In the genomic region with DNA sequence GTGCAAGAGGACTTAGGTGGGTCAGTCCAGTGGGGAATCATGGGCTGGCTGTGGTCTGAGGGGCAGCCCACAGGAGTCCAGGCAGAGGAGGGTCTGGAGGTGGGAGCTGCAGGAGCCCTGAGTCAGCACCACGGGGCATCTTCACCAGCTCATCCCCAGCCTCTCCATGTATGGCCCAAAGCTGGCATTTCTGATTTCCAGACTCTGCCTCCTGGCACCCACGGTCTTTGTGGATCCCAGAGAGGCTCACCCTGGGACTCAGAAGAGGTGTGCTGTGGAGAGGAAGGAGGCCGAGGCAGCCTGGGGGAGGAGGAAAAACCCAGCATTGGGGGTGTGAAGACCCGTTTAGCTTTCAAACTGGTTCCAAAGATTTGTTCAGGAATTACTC, we compare ENCODE assay signal across 15 cellular contexts.
DNase-seq lines count a peak whose midpoint lies in the region; ATAC-seq and TF ChIP-seq lines count a peak whose summit lies in the region.
"Had no signal": no experiment of that assay in that cellular context is flagged by ENCODE, and none has a peak within 500 bp of the region (broad histone marks: within the 10 kb centered on the region; RNA-seq: fewer than 3 reads in every experiment).

No MANE protein-coding gene starts in this region.

- H4K5ac ChIP-seq in H9 (ENCODE audit: insufficient read length, low read depth, low read length): no peak overlapping the region

- H3K23me2 ChIP-seq in H9 (ENCODE audit: insufficient read length, low read depth, low read length, poor library complexity, severe bottlenecking): no peaks in the 10 kb centered on the region

- H3K4me2 ChIP-seq in H9 (ENCODE audit: insufficient read depth, insufficient read length, low read length): no peak overlapping the region

- H3K9me3 Mint-ChIP-seq in activated CD4-positive, alpha-beta T cell treated with anti-CD3 and anti-CD28 coated beads, Interleukin-2, amount 10 ng/mL, durations not matched to agents 24 days and 14 days: no peaks in the 10 kb centered on the region
- H3K9me3 Mint-ChIP-seq in H9: peaks cover 0 to 5% of the 10 kb centered on the region in 2 experiments; a peak in 1 of 5 replicates

- no peak overlapping the region for H3T11ph ChIP-seq in H9 (ENCODE audit: low read length)

- WGBS in H9 (ENCODE audit: extremely low coverage, insufficient read length, low lambda C conversion rate): no CpG with 5 or more reads among the region's 4 CpGs

- no peak overlapping the region for H3K14ac ChIP-seq in H9 (ENCODE audit: insufficient read depth, low read length)

- peak; percentile 6 for DNase-seq in activated CD4-positive, alpha-beta T cell treated with anti-CD3 and anti-CD28 coated beads for 1 hour
- DNase-seq in activated CD4-positive, alpha-beta T cell treated with anti-CD3 and anti-CD28 coated beads, Interleukin-2, amount 10 ng/mL, durations not matched to agents 24 days and 14 days: no peak
- DNase-seq in H9 (peak; percentile 12), colonic mucosa (peak; percentile 17), sciatic nerve (ENCODE audit: low spot score) (peak; percentile 31), HuH-7 (ENCODE audit: low spot score) (no peak), GF-D8 (lab: John Stamatoyannopoulos, UW) (no peak)
- DNase-seq: erythroblast, MM.1S, NCI-H2107, Right ventricle myocardium superior, T1000, trophoblast cell had no signal

- H3K56ac ChIP-seq in H9 (ENCODE audit: insufficient read length, low read depth, low read length): no peak overlapping the region

- H3K4me3 Mint-ChIP-seq in activated CD4-positive, alpha-beta T cell treated with anti-CD3 and anti-CD28 coated beads, Interleukin-2, amount 10 ng/mL, durations not matched to agents 24 days and 14 days: no peak overlapping the region
- H3K4me3 Mint-ChIP-seq in H9: no peak overlapping the region

- no peak overlapping the region for H2BK120ac ChIP-seq in H9 (ENCODE audit: low read depth, low read length, poor library complexity, severe bottlenecking)

- no peak for TF ChIP-seq CTCF in H9 (conservative IDR thresholded peaks at IDR 0.05)
- no peak for TF ChIP-seq CTCF in colonic mucosa (IDR thresholded peaks at IDR 0.05)

- intact Hi-C loops in activated CD4-positive, alpha-beta T cell treated with anti-CD3 and anti-CD28 coated beads, Interleukin-2, amount 10 ng/mL, durations not matched to agents 24 days and 14 days (cut with micrococcal nuclease): loop anchor here (5.0 to 10.0 kb wide), 2 partner anchors 103 to 225 kb away; no protein-coding TSS in a partner anchor
- intact Hi-C loops in colonic mucosa (cut with DNase I): no loop called here
- intact Hi-C loops in sciatic nerve (cut with DNase I): no loop called here

- H4K20me1 ChIP-seq in H9 (ENCODE audit: control insufficient read depth, insufficient read depth, insufficient read length): no peaks in the 10 kb centered on the region

- no peak for ATAC-seq in sciatic nerve
- no peak for ATAC-seq in HG02870 (IDR thresholded peaks at IDR 0.05; ENCODE audit: unreplicated experiment)

- H3K23ac ChIP-seq in H9 (ENCODE audit: insufficient read length, low read depth, low read length): no peak overlapping the region

- no peaks in the 10 kb centered on the region for H3K27me3 Mint-ChIP-seq in activated CD4-positive, alpha-beta T cell treated with anti-CD3 and anti-CD28 coated beads, Interleukin-2, amount 10 ng/mL, durations not matched to agents 24 days and 14 days
- no peaks in the 10 kb centered on the region; the same call in none of the 2 replicates for H3K27me3 Mint-ChIP-seq in H9 (ENCODE audit: low read depth)

- no peaks in the 10 kb centered on the region for H3K36me3 ChIP-seq in colonic mucosa

- H3K36me3 Mint-ChIP-seq in activated CD4-positive, alpha-beta T cell treated with anti-CD3 and anti-CD28 coated beads, Interleukin-2, amount 10 ng/mL, durations not matched to agents 24 days and 14 days (ENCODE audit: low read depth): no peaks in the 10 kb centered on the region
- no peaks in the 10 kb centered on the region for H3K36me3 Mint-ChIP-seq in H9 (ENCODE audit: insufficient read depth in 1 of 3, low read depth in 3 of 3)

- H3K4me3 ChIP-seq in colonic mucosa: no peak overlapping the region

- H3K4ac ChIP-seq in H9 (ENCODE audit: low read depth, low read length): no peak overlapping the region

- H2BK5ac ChIP-seq in H9 (ENCODE audit: insufficient read length, low read length): no peak overlapping the region

- H2BK12ac ChIP-seq in H9 (ENCODE audit: insufficient read length, low read depth, low read length): no peak overlapping the region

- H3K9me3 ChIP-seq in H9 (ENCODE audit: control insufficient read depth, low read depth, low read length): no peaks in the 10 kb centered on the region
- no peaks in the 10 kb centered on the region for H3K9me3 ChIP-seq in colonic mucosa
- H3K9me3 ChIP-seq: Caco-2 had no signal

- no peak overlapping the region for H2BK20ac ChIP-seq in H9 (ENCODE audit: low read depth, low read length, poor library complexity, severe bottlenecking)

- H3K27ac ChIP-seq in H9 (ENCODE audit: insufficient read length, low read depth, low read length) (no peak overlapping the region), colonic mucosa (no peak overlapping the region)

- H2AFZ ChIP-seq in H9 (ENCODE audit: low read length): no peak overlapping the region

- no peaks in the 10 kb centered on the region for H3K79me1 ChIP-seq in H9 (ENCODE audit: insufficient read depth, low read depth, low read length, poor library complexity, severe bottlenecking)

- no peak overlapping the region for H4K91ac ChIP-seq in H9 (ENCODE audit: insufficient read length, low read depth, low read length)

- no peaks in the 10 kb centered on the region for H3K4me1 ChIP-seq in H9 (ENCODE audit: insufficient read depth, low read length)
- H3K4me1 ChIP-seq in colonic mucosa: peaks cover 35% of the 10 kb centered on the region

- no peak overlapping the region for H2AK5ac ChIP-seq in H9 (ENCODE audit: insufficient read length, low read length)

- H2BK15ac ChIP-seq in H9 (ENCODE audit: low read depth, low read length): no peak overlapping the region

- H3K27ac Mint-ChIP-seq in activated CD4-positive, alpha-beta T cell treated with anti-CD3 and anti-CD28 coated beads, Interleukin-2, amount 10 ng/mL, durations not matched to agents 24 days and 14 days: no peak overlapping the region
- H3K27ac Mint-ChIP-seq in H9: no peak overlapping the region; a peak in 1 of 7 replicates

- H3K4me1 Mint-ChIP-seq in activated CD4-positive, alpha-beta T cell treated with anti-CD3 and anti-CD28 coated beads, Interleukin-2, amount 10 ng/mL, durations not matched to agents 24 days and 14 days: peaks cover 63% of the 10 kb centered on the region
- H3K4me1 Mint-ChIP-seq in H9: peaks cover 9% of the 10 kb centered on the region in 2 experiments

- H4K8ac ChIP-seq in H9 (replicated peaks; ENCODE audit: insufficient read length, low read depth, low read length): no peak overlapping the region

- H3K27me3 ChIP-seq in H9 (ENCODE audit: insufficient read depth, low read length) (no peaks in the 10 kb centered on the region), colonic mucosa (no peaks in the 10 kb centered on the region)

- no peaks in the 10 kb centered on the region for H3K79me2 ChIP-seq in H9 (ENCODE audit: insufficient read depth, low read length)

- H3K18ac ChIP-seq in H9 (ENCODE audit: insufficient read length, low read depth, low read length): no peak overlapping the region

- H3K9ac ChIP-seq in H9 (ENCODE audit: extremely low read depth, insufficient read length, low read length) (no peak overlapping the region), colonic mucosa (ENCODE audit: low read depth in 2 of 2, low read length in 2 of 2) (no peak overlapping the region)

Comparison
In these comparisons a context has a peak if more than half of its experiments do, and no peak if none do; other contexts are left out.
1. DNase-seq: peak in activated CD4-positive, alpha-beta T cell treated with anti-CD3 and anti-CD28 coated beads for 1 hour (single experiment), H9 (single experiment), colonic mucosa (single experiment) and sciatic nerve (single experiment); none in activated CD4-positive, alpha-beta T cell treated with anti-CD3 and anti-CD28 coated beads, Interleukin-2, amount 10 ng/mL, durations not matched to agents 24 days and 14 days (single experiment), HuH-7 (single experiment) and GF-D8 (single experiment).